12 cellular contexts compared by ENCODE assay signal in the genomic region with DNA sequence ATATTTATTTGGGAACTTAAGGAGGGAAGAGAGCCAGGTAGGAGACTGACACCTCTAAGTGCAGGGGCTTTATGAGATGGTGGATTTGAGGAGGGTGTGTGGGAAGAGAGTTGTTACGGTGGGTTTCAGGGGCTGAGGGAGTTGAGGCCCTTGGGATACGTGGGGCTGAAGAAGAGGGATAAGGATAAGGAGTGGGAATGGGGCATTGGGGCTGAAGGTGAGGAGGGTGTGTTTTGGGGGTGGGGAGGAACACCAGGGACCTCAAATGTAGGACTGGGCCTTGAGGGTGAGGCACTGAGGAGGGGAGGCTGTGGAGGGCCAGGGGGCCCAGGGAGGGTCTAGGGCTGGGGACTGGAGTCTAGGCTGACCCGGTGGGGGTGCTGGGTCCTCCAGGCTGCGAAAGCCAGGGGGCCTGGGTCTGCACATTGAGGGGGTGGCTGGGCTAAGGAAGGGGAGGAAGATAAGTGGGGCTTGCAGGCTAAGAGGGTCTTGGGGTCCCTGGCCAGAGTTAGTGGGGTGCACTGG. TPM values are rescaled to one million over a fixed set of nuclear protein-coding genes. Genes with fewer than 3 reads are reported as not detected.
DNase-seq lines count a peak whose midpoint lies in the region; ATAC-seq lines count a peak whose summit lies in the region.
"Had no signal": no experiment of that assay in that cellular context is flagged by ENCODE, and none has a peak within 500 bp of the region (broad histone marks: within the 10 kb centered on the region; RNA-seq: fewer than 3 reads in every experiment).

No MANE protein-coding gene starts in this region.

- ATAC-seq in stimulated activated naive CD8-positive, alpha-beta T cell treated with anti-CD3 and anti-CD28 coated beads, Interleukin-15, amount 100 ng/mL, for 72 hours, result no peak
- no peak for ATAC-seq in HG03039 (IDR thresholded peaks at IDR 0.05; ENCODE audit: unreplicated experiment)

- intact Hi-C loops in activated T-helper 1 cell treated with anti-CD3 and anti-CD28 coated beads, Interleukin-12 subunit alpha, Interleukin-12 subunit beta, Interleukin-2, Interleukin-4 antibody, amounts not matched to agents 30 ng/mL and 10 ng/mL and 1 ng/mL, durations not matched to agents 14 hours and 24 hours and 36 hours (cut with micrococcal nuclease), result loop anchor here (5.0 kb wide), 1 partner anchor 86 kb away; no protein-coding TSS in a partner anchor

- POLR2A ChIA-PET in activated CD4-positive, alpha-beta T cell treated with anti-CD3 and anti-CD28 coated beads, Interleukin-2, amount 10 ng/mL, durations not matched to agents 7 days and 5 days (lab: Charles Lee), result no interaction called here

- CTCF ChIA-PET in activated CD4-positive, alpha-beta T cell treated with anti-CD3 and anti-CD28 coated beads, Interleukin-2, amount 10 ng/mL, durations not matched to agents 7 days and 5 days (lab: Charles Lee), result no interaction called here

- H3K36me3 Mint-ChIP-seq in activated CD4-positive, alpha-beta T cell treated with anti-CD3 and anti-CD28 coated beads, Interleukin-2, amount 10 ng/mL, durations not matched to agents 7 days and 5 days (ENCODE audit: low read depth), result peaks cover 5% of the 10 kb centered on the region
- H3K36me3 Mint-ChIP-seq in activated T-helper 1 cell treated with anti-CD3 and anti-CD28 coated beads, Interleukin-12 subunit alpha, Interleukin-12 subunit beta, Interleukin-2, Interleukin-4 antibody, amounts not matched to agents 30 ng/mL and 10 ng/mL and 1 ng/mL, durations not matched to agents 14 hours and 24 hours and 36 hours (ENCODE audit: low read depth), result peaks cover 6% of the 10 kb centered on the region
- H3K36me3 Mint-ChIP-seq in immature natural killer cell, result no peaks in the 10 kb centered on the region

- peak overlapping the region; percentile 90 for H3K27ac Mint-ChIP-seq in activated CD4-positive, alpha-beta T cell treated with anti-CD3 and anti-CD28 coated beads, Interleukin-2, amount 10 ng/mL, durations not matched to agents 7 days and 5 days
- H3K27ac Mint-ChIP-seq in activated T-helper 1 cell treated with anti-CD3 and anti-CD28 coated beads, Interleukin-12 subunit alpha, Interleukin-12 subunit beta, Interleukin-2, Interleukin-4 antibody, amounts not matched to agents 30 ng/mL and 10 ng/mL and 1 ng/mL, durations not matched to agents 14 hours and 24 hours and 36 hours, result peak overlapping the region; percentile 97
- peak overlapping the region; percentile 3 to 98 (median 86) for H3K27ac Mint-ChIP-seq in immature natural killer cell
- H3K27ac Mint-ChIP-seq in stimulated activated naive CD8-positive, alpha-beta T cell treated with anti-CD3 and anti-CD28 coated beads, Interleukin-15, amount 100 ng/mL, for 72 hours, result peak overlapping the region; percentile 89 to 99

- DNase-seq in activated CD4-positive, alpha-beta T cell treated with anti-CD3 and anti-CD28 coated beads, Interleukin-2, amount 10 ng/mL, durations not matched to agents 7 days and 5 days, result no peak
- no peak for DNase-seq in activated CD4-positive, alpha-beta T cell treated with anti-CD3 and anti-CD28 coated beads, Interleukin-2, amount 50 U/mL, for 4 hours
- DNase-seq in activated T-helper 1 cell treated with anti-CD3 and anti-CD28 coated beads, Interleukin-12 subunit alpha, Interleukin-12 subunit beta, Interleukin-2, Interleukin-4 antibody, amounts not matched to agents 30 ng/mL and 10 ng/mL and 1 ng/mL, durations not matched to agents 14 hours and 24 hours and 36 hours (ENCODE audit: low spot score), result no peak
- DNase-seq in immature natural killer cell, result no peak
- no peak for DNase-seq in stimulated activated naive CD8-positive, alpha-beta T cell treated with anti-CD3 and anti-CD28 coated beads, Interleukin-15, amount 100 ng/mL, for 72 hours
- no peak for DNase-seq in NOMO-1 treated with dmso at 0.1 percent for 144 hours (lab: John Stamatoyannopoulos, UW; ENCODE audit: unreplicated experiment)
- DNase-seq in NCI-H128 (lab: John Stamatoyannopoulos, UW; ENCODE audit: unreplicated experiment), result no peak
- DNase-seq: NCI-H510A treated with DMSO at 0.1 percent for 48 hours, SW 1271 had no signal

- peaks cover 45% of the 10 kb centered on the region for H3K4me1 Mint-ChIP-seq in activated CD4-positive, alpha-beta T cell treated with anti-CD3 and anti-CD28 coated beads, Interleukin-2, amount 10 ng/mL, durations not matched to agents 7 days and 5 days
- peaks cover 28% of the 10 kb centered on the region for H3K4me1 Mint-ChIP-seq in activated T-helper 1 cell treated with anti-CD3 and anti-CD28 coated beads, Interleukin-12 subunit alpha, Interleukin-12 subunit beta, Interleukin-2, Interleukin-4 antibody, amounts not matched to agents 30 ng/mL and 10 ng/mL and 1 ng/mL, durations not matched to agents 14 hours and 24 hours and 36 hours (ENCODE audit: low read depth)
- H3K4me1 Mint-ChIP-seq in immature natural killer cell, result peaks cover 24 to 27% of the 10 kb centered on the region in 2 donors
- H3K4me1 Mint-ChIP-seq in stimulated activated naive CD8-positive, alpha-beta T cell treated with anti-CD3 and anti-CD28 coated beads, Interleukin-15, amount 100 ng/mL, for 72 hours, result peaks cover 59% of the 10 kb centered on the region

- H3K9me3 Mint-ChIP-seq in activated CD4-positive, alpha-beta T cell treated with anti-CD3 and anti-CD28 coated beads, Interleukin-2, amount 10 ng/mL, durations not matched to agents 7 days and 5 days, result peaks cover 2% of the 10 kb centered on the region
- H3K9me3 Mint-ChIP-seq in activated T-helper 1 cell treated with anti-CD3 and anti-CD28 coated beads, Interleukin-12 subunit alpha, Interleukin-12 subunit beta, Interleukin-2, Interleukin-4 antibody, amounts not matched to agents 30 ng/mL and 10 ng/mL and 1 ng/mL, durations not matched to agents 14 hours and 24 hours and 36 hours, result no peaks in the 10 kb centered on the region
- no peaks in the 10 kb centered on the region for H3K9me3 Mint-ChIP-seq in immature natural killer cell
- no peaks in the 10 kb centered on the region for H3K9me3 Mint-ChIP-seq in stimulated activated naive CD8-positive, alpha-beta T cell treated with anti-CD3 and anti-CD28 coated beads, Interleukin-15, amount 100 ng/mL, for 72 hours

- H3K4me3 Mint-ChIP-seq in activated CD4-positive, alpha-beta T cell treated with anti-CD3 and anti-CD28 coated beads, Interleukin-2, amount 10 ng/mL, durations not matched to agents 7 days and 5 days, result peak overlapping the region; percentile 68
- H3K4me3 Mint-ChIP-seq in activated T-helper 1 cell treated with anti-CD3 and anti-CD28 coated beads, Interleukin-12 subunit alpha, Interleukin-12 subunit beta, Interleukin-2, Interleukin-4 antibody, amounts not matched to agents 30 ng/mL and 10 ng/mL and 1 ng/mL, durations not matched to agents 14 hours and 24 hours and 36 hours, result peak overlapping the region; percentile 90
- H3K4me3 Mint-ChIP-seq in immature natural killer cell, result peak overlapping the region; percentile 66 to 86 (median 70)
- H3K4me3 Mint-ChIP-seq in stimulated activated naive CD8-positive, alpha-beta T cell treated with anti-CD3 and anti-CD28 coated beads, Interleukin-15, amount 100 ng/mL, for 72 hours, result peak overlapping the region; percentile 67 to 86

- no peaks in the 10 kb centered on the region for H3K27me3 Mint-ChIP-seq in activated CD4-positive, alpha-beta T cell treated with anti-CD3 and anti-CD28 coated beads, Interleukin-2, amount 10 ng/mL, durations not matched to agents 7 days and 5 days
- peaks cover 2% of the 10 kb centered on the region for H3K27me3 Mint-ChIP-seq in activated T-helper 1 cell treated with anti-CD3 and anti-CD28 coated beads, Interleukin-12 subunit alpha, Interleukin-12 subunit beta, Interleukin-2, Interleukin-4 antibody, amounts not matched to agents 30 ng/mL and 10 ng/mL and 1 ng/mL, durations not matched to agents 14 hours and 24 hours and 36 hours (ENCODE audit: insufficient read depth)
- peaks cover 0 to 6% (median 5%) of the 10 kb centered on the region in 3 donors for H3K27me3 Mint-ChIP-seq in immature natural killer cell (ENCODE audit: low read depth in 3 of 3)
- no peaks in the 10 kb centered on the region for H3K27me3 Mint-ChIP-seq in stimulated activated naive CD8-positive, alpha-beta T cell treated with anti-CD3 and anti-CD28 coated beads, Interleukin-15, amount 100 ng/mL, for 72 hours

RNA-seq across cellular contexts. Expression of gene PLEKHM2, which starts 1.2 kb away (rescaled TPM):
- 10 to 100 TPM; 52.7 to 56.0 TPM for total RNA-seq in activated CD4-positive, alpha-beta T cell treated with anti-CD3 and anti-CD28 coated beads, Interleukin-2, amount 10 ng/mL, durations not matched to agents 7 days and 5 days
- total RNA-seq in activated T-helper 1 cell treated with anti-CD3 and anti-CD28 coated beads, Interleukin-12 subunit alpha, Interleukin-12 subunit beta, Interleukin-2, Interleukin-4 antibody, amounts not matched to agents 30 ng/mL and 10 ng/mL and 1 ng/mL, durations not matched to agents 14 hours and 24 hours and 36 hours, result 65.5 and 66.2 TPM in 2 replicates
- polyA plus RNA-seq in immature natural killer cell, result 1 to 10 TPM; 1.7 to 4.7 (median 3.2) TPM

RNA-seq across cellular contexts. Expression of gene SLC25A34, which starts 53.1 kb away (rescaled TPM):
- total RNA-seq in activated CD4-positive, alpha-beta T cell treated with anti-CD3 and anti-CD28 coated beads, Interleukin-2, amount 10 ng/mL, durations not matched to agents 7 days and 5 days, result 1 to 10 TPM; 1.8 to 2.2 TPM
- total RNA-seq in activated T-helper 1 cell treated with anti-CD3 and anti-CD28 coated beads, Interleukin-12 subunit alpha, Interleukin-12 subunit beta, Interleukin-2, Interleukin-4 antibody, amounts not matched to agents 30 ng/mL and 10 ng/mL and 1 ng/mL, durations not matched to agents 14 hours and 24 hours and 36 hours, result 1.1 and 1.8 TPM in 2 replicates
- polyA plus RNA-seq in immature natural killer cell, result not detected

RNA-seq across cellular contexts. Expression of gene TMEM82, which starts 59.4 kb away (rescaled TPM):
- total RNA-seq in activated CD4-positive, alpha-beta T cell treated with anti-CD3 and anti-CD28 coated beads, Interleukin-2, amount 10 ng/mL, durations not matched to agents 7 days and 5 days, result not detected
- total RNA-seq in activated T-helper 1 cell treated with anti-CD3 and anti-CD28 coated beads, Interleukin-12 subunit alpha, Interleukin-12 subunit beta, Interleukin-2, Interleukin-4 antibody, amounts not matched to agents 30 ng/mL and 10 ng/mL and 1 ng/mL, durations not matched to agents 14 hours and 24 hours and 36 hours, result not detected in 2 replicates
- polyA plus RNA-seq in immature natural killer cell, result not detected
- total RNA-seq: renal cortical epithelial cell had no signal
- polyA plus RNA-seq: AG04450 had no signal
